7 cellular contexts compared by ENCODE assay signal in the genomic region with DNA sequence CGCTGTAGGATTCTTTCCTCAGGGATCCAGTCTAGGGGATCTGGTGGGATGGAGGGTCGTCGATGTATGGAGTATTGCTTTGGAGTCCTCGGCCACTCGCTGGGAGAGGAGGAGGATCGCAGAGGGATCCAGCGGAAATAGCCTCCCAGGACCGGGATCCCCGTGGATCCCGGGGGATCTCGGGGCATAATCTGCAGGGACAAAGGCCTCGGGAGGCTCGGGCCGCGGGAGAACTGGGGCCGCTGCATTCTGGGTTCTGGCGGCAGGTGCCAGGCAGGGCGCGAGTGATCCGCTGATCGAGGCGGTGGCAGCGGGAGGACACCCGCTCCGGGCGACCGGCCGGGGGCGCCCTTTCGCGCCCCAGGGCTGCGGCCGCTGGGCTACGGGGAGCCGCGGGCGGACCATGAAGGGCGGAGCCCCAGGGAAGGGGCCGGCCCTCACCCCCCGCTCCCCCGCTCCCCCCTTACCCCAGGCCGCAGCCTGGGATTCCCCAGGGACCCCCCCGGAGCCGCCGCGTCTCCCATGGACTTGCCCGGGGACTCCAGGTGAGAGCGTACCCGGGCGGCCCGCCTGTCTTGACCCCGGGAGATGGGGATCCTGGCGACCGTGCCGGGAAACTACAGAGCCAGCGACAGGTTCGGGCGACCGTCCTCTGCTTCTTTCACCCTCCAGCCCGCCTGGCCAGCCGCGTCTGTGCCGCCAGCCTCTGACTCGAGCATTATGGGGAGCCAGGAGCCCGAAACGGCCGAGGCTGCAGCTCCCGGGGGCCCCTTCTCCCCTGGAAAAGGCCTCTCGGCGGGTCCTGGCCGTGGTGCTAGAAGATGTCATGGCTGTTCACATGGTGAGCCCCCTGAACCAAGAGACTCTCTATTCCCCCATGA. TPM values are rescaled to one million over a fixed set of nuclear protein-coding genes. Genes with fewer than 3 reads are reported as not detected.
DNase-seq lines count a peak whose midpoint lies in the region; ATAC-seq, FAIRE-seq and TF ChIP-seq lines count a peak whose summit lies in the region.

No MANE protein-coding gene starts in this region.

- peak overlapping the region; percentile 90 to 93 for H3K27ac ChIP-seq in kidney (ENCODE audit: low read depth in 2 of 2, low read length in 2 of 2)

- CTCF ChIA-PET in WTC11 (lab: Charles Lee) = interaction anchor here (0.6 to 2.2 kb wide), 19 partner anchors 8 to 234 kb away, joined by 3 to 18 read pairs (median 6); partner anchors contain the start of gene DCTPP1

- H3K36me3 ChIP-seq in kidney (ENCODE audit: control insufficient read depth in 1 of 2, insufficient read depth in 2 of 2, low read length in 2 of 2) = peaks cover 10 to 29% of the 10 kb centered on the region in 2 donors

- POLR2A ChIA-PET in WTC11 (lab: Charles Lee) = interaction anchor here (0.7 to 2.3 kb wide), 7 partner anchors 7 to 619 kb away, joined by 3 to 7 read pairs (median 4); partner anchors contain the start of genes ZNF688 and ZNF764

- H3K9me3 Mint-ChIP-seq in WTC11 = no peaks in the 10 kb centered on the region

- TF ChIP-seq CTCF in WTC11 (IDR thresholded peaks at IDR 0.05) (peak; percentile 27; the same call in 1 of the 2 replicates), cardiac fibroblast (IDR thresholded peaks at IDR 0.05; ENCODE audit: low read depth, low read length) (peak; percentile 24), kidney (IDR thresholded peaks at IDR 0.05; ENCODE audit: borderline replicate concordance, extremely low read depth, insufficient read depth) (peak; percentile 67)

- H3K4me3 Mint-ChIP-seq in WTC11 = peak overlapping the region; percentile 97

- H3K27me3 Mint-ChIP-seq in WTC11 (ENCODE audit: low read depth) = peaks cover 38% of the 10 kb centered on the region

- ATAC-seq in HG02642 (IDR thresholded peaks at IDR 0.05; ENCODE audit: poor library complexity, unreplicated experiment) = peak; percentile 57
- peak; percentile 35 for ATAC-seq in WTC11

- DNase-seq in GM12891 (ENCODE audit: insufficient read length, low spot score) = peak; percentile 89
- peak; percentile 59 to 82 for DNase-seq in NCI-H1930 (lab: John Stamatoyannopoulos, UW)
- DNase-seq in WTC11 (ENCODE audit: low spot score) = peak; percentile 66
- peak; percentile 67 to 80 for DNase-seq in cardiac fibroblast (ENCODE audit: low read depth in 2 of 2)
- DNase-seq in kidney = peak; percentile 92
- DNase-seq in stimulated activated CD4-positive, alpha-beta T cell treated with anti-CD3 and anti-CD28 coated beads, Interleukin-15, amount 100 ng/mL, for 48 hours (ENCODE audit: low read depth in 2 of 2) = peak; percentile 74 to 76

- intact Hi-C loops in kidney (cut with DNase I) = no loop called here

- H3K36me3 Mint-ChIP-seq in WTC11 = peaks cover 4% of the 10 kb centered on the region

- peak overlapping the region; percentile 96 to 98 for H3K9ac ChIP-seq in kidney (ENCODE audit: low read length in 2 of 2)

- peaks cover 15% of the 10 kb centered on the region for H3K4me1 Mint-ChIP-seq in WTC11

- H3K4me3 ChIP-seq in cardiac fibroblast (replicated peaks in 1 of 2; ENCODE audit: low read depth in 2 of 2, low read length in 2 of 2) (peak overlapping the region; percentile 84 to 86), kidney (ENCODE audit: low read length in 2 of 2) (peak overlapping the region; percentile 95 to 96)

- TF ChIP-seq POLR2A in GM12891 (IDR thresholded peaks at IDR 0.05; ENCODE audit: low read depth, low read length) = no peak

- peak overlapping the region; percentile 98 for H3K27ac Mint-ChIP-seq in WTC11

- H3K9me3 ChIP-seq in kidney (ENCODE audit: control insufficient read depth in 1 of 2, low read length in 2 of 2) = no peaks in the 10 kb centered on the region

- FAIRE-seq in GM12891 (lab: Jason Lieb, UNC) = peak; percentile 93
- no peak for FAIRE-seq in kidney (lab: Jason Lieb, UNC)

- H3K4me1 ChIP-seq in kidney (ENCODE audit: control insufficient read depth in 1 of 2, insufficient read depth in 1 of 2, low read depth in 1 of 2, low read length in 2 of 2) = peaks cover 4 to 13% of the 10 kb centered on the region in 2 donors

TF ChIP-seq in GM12891, 5 proteins besides CTCF, POLR2A, EP300 and RAD21:
- TF ChIP-seq PAX5 (IDR thresholded peaks at IDR 0.05; ENCODE audit: insufficient read depth, low read length, severe bottlenecking) (no peak), TAF1 (IDR thresholded peaks at IDR 0.05; ENCODE audit: low read depth, low read length) (0 out of 2 replicates have a peak, but pooled peaks have one; percentile 38), POU2F2 (IDR thresholded peaks at IDR 0.05; ENCODE audit: low read depth, low read length) (peak; percentile 39; the same call in 1 of the 2 replicates)

TF ChIP-seq in WTC11, 78 proteins besides CTCF, POLR2A, EP300 and RAD21 (continues in another document):
- no peak for TF ChIP-seq FOXP4 (CRISPR knock-in tag; IDR thresholded peaks at IDR 0.05)
- no peak for TF ChIP-seq JAZF1 (CRISPR knock-in tag; IDR thresholded peaks at IDR 0.05)
- TF ChIP-seq MYBL2 (CRISPR knock-in tag; IDR thresholded peaks at IDR 0.05) = 0 out of 2 replicates have a peak, but pooled peaks have one; percentile 16
- TF ChIP-seq PRRX2 (CRISPR knock-in tag; IDR thresholded peaks at IDR 0.05) = no peak
- TF ChIP-seq CREM (CRISPR knock-in tag; IDR thresholded peaks at IDR 0.05) = no peak
- no peak for TF ChIP-seq GTF2I (CRISPR knock-in tag; conservative IDR thresholded peaks at IDR 0.05)
- TF ChIP-seq CREB1 (CRISPR knock-in tag; IDR thresholded peaks at IDR 0.05) = no peak
- TF ChIP-seq ZNF423 (CRISPR knock-in tag; IDR thresholded peaks at IDR 0.05) = 0 out of 2 replicates have a peak, but pooled peaks have one; percentile 35
- TF ChIP-seq NR2C2 (CRISPR knock-in tag; IDR thresholded peaks at IDR 0.05) = no peak
- no peak for TF ChIP-seq ZNF219 (CRISPR knock-in tag; IDR thresholded peaks at IDR 0.05; ENCODE audit: borderline replicate concordance)
- TF ChIP-seq ZNF317 (CRISPR knock-in tag; IDR thresholded peaks at IDR 0.05; ENCODE audit: borderline replicate concordance, low read depth) = no peak
- TF ChIP-seq IRF2 (CRISPR knock-in tag; IDR thresholded peaks at IDR 0.05; ENCODE audit: borderline replicate concordance, low read depth) = no peak
- TF ChIP-seq TCF7 (CRISPR knock-in tag; IDR thresholded peaks at IDR 0.05; ENCODE audit: low read depth) = no peak
- no peak for TF ChIP-seq ZBTB21 (CRISPR knock-in tag; IDR thresholded peaks at IDR 0.05; ENCODE audit: borderline replicate concordance)
- TF ChIP-seq RORB (CRISPR knock-in tag; IDR thresholded peaks at IDR 0.05) = no peak
- TF ChIP-seq, protein P1, sequence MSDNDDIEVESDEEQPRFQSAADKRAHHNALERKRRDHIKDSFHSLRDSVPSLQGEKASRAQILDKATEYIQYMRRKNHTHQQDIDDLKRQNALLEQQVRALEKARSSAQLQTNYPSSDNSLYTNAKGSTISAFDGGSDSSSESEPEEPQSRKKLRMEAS (CRISPR knock-in tag; IDR thresholded peaks at IDR 0.05) = no peak
- TF ChIP-seq, protein P2, sequence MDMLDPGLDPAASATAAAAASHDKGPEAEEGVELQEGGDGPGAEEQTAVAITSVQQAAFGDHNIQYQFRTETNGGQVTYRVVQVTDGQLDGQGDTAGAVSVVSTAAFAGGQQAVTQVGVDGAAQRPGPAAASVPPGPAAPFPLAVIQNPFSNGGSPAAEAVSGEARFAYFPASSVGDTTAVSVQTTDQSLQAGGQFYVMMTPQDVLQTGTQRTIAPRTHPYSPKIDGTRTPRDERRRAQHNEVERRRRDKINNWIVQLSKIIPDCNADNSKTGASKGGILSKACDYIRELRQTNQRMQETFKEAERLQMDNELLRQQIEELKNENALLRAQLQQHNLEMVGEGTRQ (CRISPR knock-in tag; IDR thresholded peaks at IDR 0.05) = no peak
- TF ChIP-seq EMX1 (CRISPR knock-in tag; IDR thresholded peaks at IDR 0.05) = no peak
- peak; percentile 14; the same call in 1 of the 2 replicates for TF ChIP-seq GABPB1 (CRISPR knock-in tag; IDR thresholded peaks at IDR 0.05)

RNA-seq across cellular contexts. Expression of gene PRR14, which starts 0.6 kb away (rescaled TPM):
- 38.7 TPM for polyA plus RNA-seq in GM12891 (2012; ENCODE audit: low read depth, missing spikeins)
- total RNA-seq in WTC11 (2021) (21.9 to 24.3 TPM (median 22.0 TPM) in 3 replicates), kidney (51.6 TPM)
- polyA plus RNA-seq in kidney (ENCODE audit: insufficient read depth, low read depth, low replicate concordance) = 44.2 TPM

RNA-seq across cellular contexts. Expression of gene FBRS, which starts 6.9 kb away (rescaled TPM):
- 47.2 TPM for polyA plus RNA-seq in GM12891 (2012; ENCODE audit: low read depth, missing spikeins)
- total RNA-seq in WTC11 (2021) = 18.9 to 23.2 TPM (median 19.9 TPM) in 3 replicates
- 66.2 TPM for total RNA-seq in kidney
- 26.3 TPM for polyA plus RNA-seq in kidney (ENCODE audit: insufficient read depth, low read depth, low replicate concordance)

RNA-seq across cellular contexts. Expression of gene ZNF689, which starts 41.2 kb away (rescaled TPM):
- 5.2 TPM for polyA plus RNA-seq in GM12891 (2012; ENCODE audit: low read depth, missing spikeins)
- total RNA-seq in WTC11 (2021) (13.2 to 16.3 TPM (median 15.9 TPM) in 3 replicates), kidney (9.0 TPM)
- polyA plus RNA-seq in kidney (ENCODE audit: insufficient read depth, low read depth, low replicate concordance) = 3.9 TPM

RNA-seq across cellular contexts. Expression of gene SRCAP, which starts 47.6 kb away (rescaled TPM):
- polyA plus RNA-seq in GM12891 (2012; ENCODE audit: low read depth, missing spikeins) = 11.5 TPM
- 54.9 to 58.5 TPM (median 55.8 TPM) in 3 replicates for total RNA-seq in WTC11 (2021)
- 71.9 TPM for total RNA-seq in kidney
- 1.6 TPM for polyA plus RNA-seq in kidney (ENCODE audit: insufficient read depth, low read depth, low replicate concordance)

Comparison
In these comparisons a context has a peak if more than half of its experiments do, and no peak if none do; other contexts are left out.
1. Peak in every context shown above with its lines: DNase-seq, ATAC-seq, H3K4me3 ChIP-seq and H3K27ac ChIP-seq.